In the genomic region with DNA sequence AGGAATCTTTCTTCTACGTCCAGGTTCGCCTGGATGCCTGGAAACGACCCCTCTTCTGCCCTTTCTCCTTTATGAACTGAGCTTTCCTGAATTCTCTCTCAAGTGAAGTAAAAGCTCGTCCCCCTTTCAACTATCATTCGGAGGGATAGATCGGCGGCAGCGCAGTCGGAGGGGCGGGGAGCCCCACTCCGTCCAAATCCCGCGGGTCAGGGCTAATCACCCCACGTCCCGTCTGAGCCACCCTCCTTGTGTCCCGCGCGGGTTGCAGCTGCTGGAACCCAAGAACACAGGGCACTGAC, we compare ENCODE assay signal across 8 cellular contexts. TPM values are rescaled to one million over a fixed set of nuclear protein-coding genes. Genes with fewer than 3 reads are reported as not detected.
DNase-seq lines count a peak whose midpoint lies in the region; ATAC-seq and TF ChIP-seq lines count a peak whose summit lies in the region.

No MANE protein-coding gene starts in this region.

- H3K79me2 ChIP-seq in DOHH2 (ENCODE audit: control insufficient read depth, low read length), result peaks cover 49% of the 10 kb centered on the region

- H3K27me3 ChIP-seq in DOHH2 (ENCODE audit: control insufficient read depth, low read length) (no peaks in the 10 kb centered on the region), adrenal gland (no peaks in the 10 kb centered on the region), kidney epithelial cell (ENCODE audit: control insufficient read depth, insufficient read depth, low read length) (no peaks in the 10 kb centered on the region)

- intact Hi-C loops in adrenal gland (cut with DNase I), result loop anchor here (10.0 kb wide), 3 partner anchors 238 to 458 kb away; no protein-coding TSS in a partner anchor
- intact Hi-C loops in head of caudate nucleus (cut with DNase I), result loop anchor here (10.0 kb wide), 1 partner anchor 458 kb away; no protein-coding TSS in a partner anchor

- ATAC-seq in HG02981 (IDR thresholded peaks at IDR 0.05; ENCODE audit: unreplicated experiment), result peak; percentile 26

- H3K9me2 ChIP-seq in DOHH2 (replicated peaks; ENCODE audit: control insufficient read depth, low read length), result no peaks in the 10 kb centered on the region

- peak overlapping the region; percentile 47 for H3K27ac ChIP-seq in DOHH2 (ENCODE audit: low read depth, low read length)
- H3K27ac ChIP-seq in adrenal gland, result peak overlapping the region in 4 of 5 donors; percentile 60 to 86 (median 78)
- H3K27ac ChIP-seq in temporal lobe (ENCODE audit: low read depth, low read length), result peak overlapping the region; percentile 59

- H3K9me3 ChIP-seq in DOHH2 (ENCODE audit: control insufficient read depth, insufficient read depth, low read length) (no peaks in the 10 kb centered on the region), adrenal gland (replicated peaks in 1 of 3) (no peaks in the 10 kb centered on the region)

- TF ChIP-seq CTCF in DOHH2 (IDR thresholded peaks at IDR 0.05; ENCODE audit: low read depth, low read length, poor library complexity, severe bottlenecking) (no peak), adrenal gland (IDR thresholded peaks at IDR 0.05) (no peak), kidney epithelial cell (IDR thresholded peaks at IDR 0.05; ENCODE audit: insufficient read depth, low read length, poor library complexity, severe bottlenecking) (no peak)

- peaks cover 13% of the 10 kb centered on the region for H3K36me3 ChIP-seq in DOHH2 (ENCODE audit: control insufficient read depth, low read length)
- H3K36me3 ChIP-seq in adrenal gland (replicated peaks in 1 of 2), result no peaks in the 10 kb centered on the region
- no peaks in the 10 kb centered on the region for H3K36me3 ChIP-seq in kidney epithelial cell (ENCODE audit: control insufficient read depth, insufficient read depth, low read length)

- H3K4me3 ChIP-seq in DOHH2 (ENCODE audit: low read length) (peak overlapping the region; percentile 96), adrenal gland (peak overlapping the region; percentile 63 to 92 (median 68)), kidney epithelial cell (ENCODE audit: low read depth, low read length) (peak overlapping the region; percentile 84)

- H3K4me2 ChIP-seq in DOHH2 (ENCODE audit: low read length), result peak overlapping the region; percentile 97

- H3F3A ChIP-seq in DOHH2 (ENCODE audit: control insufficient read depth, insufficient read depth), result 0 out of 2 replicates have a peak, but pooled peaks cover 6% of the 10 kb centered on the region

- DNase-seq in adrenal gland (no peak), kidney epithelial cell (ENCODE audit: low read depth) (no peak), head of caudate nucleus (no peak), DMS153 treated with DMSO at 0.1 percent for 48 hours (lab: John Stamatoyannopoulos, UW; ENCODE audit: unreplicated experiment) (no peak), GM19240 (ENCODE audit: insufficient read length, low spot score) (no peak)

- 0 to 1% (median 0%) methylated on average over 10 to 18 of the region's 18 CpGs for WGBS in adrenal gland, 4 donors

- no peaks in the 10 kb centered on the region for H4K20me1 ChIP-seq in DOHH2 (ENCODE audit: control insufficient read depth, insufficient read depth, low read depth, low read length)

- TF ChIP-seq POLR2A in adrenal gland (IDR thresholded peaks at IDR 0.05), result no peak

- H3K4me1 ChIP-seq in DOHH2 (ENCODE audit: control insufficient read depth, low read length) (peaks cover 34% of the 10 kb centered on the region), adrenal gland (replicated peaks in 1 of 2) (peaks cover 6 to 21% of the 10 kb centered on the region in 2 donors)

RNA-seq across cellular contexts. Expression of a gene that starts 0.4 kb away (rescaled TPM):
- total RNA-seq in adrenal gland (1 to 10 TPM in 5 of 8 donors, under 1 TPM in 3; 0.42 to 2.7 (median 1.2) TPM), kidney epithelial cell (0.54 and 0.68 TPM in 2 replicates), temporal lobe (0.49 TPM)
- 1 to 10 TPM in 1 of 3 donors, under 1 TPM in 2; 0.54 to 2.8 (median 0.56) TPM for polyA plus RNA-seq in adrenal gland

RNA-seq across cellular contexts. Expression of a gene that starts 0.7 kb away (rescaled TPM):
- total RNA-seq in adrenal gland (1 to 10 TPM; 3.0 to 6.8 (median 3.9) TPM), kidney epithelial cell (5.1 and 6.5 TPM in 2 replicates), temporal lobe (4.7 TPM)
- polyA plus RNA-seq in adrenal gland, result 1 to 10 TPM; 1.1 to 2.7 (median 1.3) TPM
